15 cellular contexts compared by ENCODE assay signal in genomic region chr1:154945160-154945961, GRCh38. TPM values are rescaled to one million over a fixed set of nuclear protein-coding genes. Genes with fewer than 3 reads are reported as not detected.
DNase-seq lines count a peak whose midpoint lies in the region; ATAC-seq, FAIRE-seq and TF ChIP-seq lines count a peak whose summit lies in the region.
"Had no signal": no experiment of that assay in that cellular context is flagged by ENCODE, and none has a peak within 500 bp of the region (broad histone marks: within the 10 kb centered on the region; RNA-seq: fewer than 3 reads in every experiment).

No MANE protein-coding gene starts in this region.

- no peak for ATAC-seq in activated CD8-positive, alpha-beta T cell treated with anti-CD3 and anti-CD28 coated beads, Interleukin-2, amount 10 ng/mL, durations not matched to agents 7 days and 5 days
- no peak for ATAC-seq in body of pancreas
- ATAC-seq: activated CD4-positive, CD25-positive, alpha-beta regulatory T cell treated with anti-CD3 and anti-CD28 coated beads, Interleukin-2, amount 50 U/mL, for 24 hours; stimulated activated naive CD8-positive, alpha-beta T cell treated with anti-CD3 and anti-CD28 coated beads, Interleukin-15, amount 100 ng/mL, for 72 hours had no signal

- intact Hi-C loops in A673 (cut with micrococcal nuclease; ENCODE audit: unreplicated experiment) (no loop called here), Caco-2 (cut with micrococcal nuclease; ENCODE audit: unreplicated experiment) (loop anchor here (2.0 kb wide), 1 partner anchor 39 kb away; no protein-coding TSS in a partner anchor), kidney (cut with DNase I) (no loop called here), body of pancreas (cut with DNase I) (no loop called here)

- H3K27me3 Mint-ChIP-seq in Caco-2 (ENCODE audit: insufficient read depth, unreplicated experiment): no peaks in the 10 kb centered on the region
- no peaks in the 10 kb centered on the region for H3K27me3 Mint-ChIP-seq in neural crest cell (ENCODE audit: low read depth)
- H3K27me3 Mint-ChIP-seq in activated CD8-positive, alpha-beta T cell treated with anti-CD3 and anti-CD28 coated beads, Interleukin-2, amount 10 ng/mL, durations not matched to agents 7 days and 5 days (ENCODE audit: low read depth): no peaks in the 10 kb centered on the region
- H3K27me3 Mint-ChIP-seq: activated naive CD4-positive, alpha-beta T cell treated with anti-CD3 and anti-CD28 coated beads, Interleukin-2, amount 50 U/mL, for 24 hours; stimulated activated naive CD8-positive, alpha-beta T cell treated with anti-CD3 and anti-CD28 coated beads, Interleukin-15, amount 100 ng/mL, for 72 hours had no signal

- H3K4me1 ChIP-seq in A673 (ENCODE audit: insufficient read depth, low read length, poor library complexity, severe bottlenecking) (peaks cover 29% of the 10 kb centered on the region), Caco-2 (peaks cover 13% of the 10 kb centered on the region), adipocyte (ENCODE audit: control insufficient read depth, insufficient read depth, low read length) (peaks cover 49% of the 10 kb centered on the region), kidney (ENCODE audit: control insufficient read depth in 1 of 2, insufficient read depth in 1 of 2, low read depth in 1 of 2, low read length in 2 of 2) (peaks cover 11 to 22% of the 10 kb centered on the region in 2 donors), body of pancreas (peaks cover 19% of the 10 kb centered on the region)

- no peak for TF ChIP-seq CTCF in A673 (conservative IDR thresholded peaks at IDR 0.05; ENCODE audit: low read depth, low read length)
- TF ChIP-seq CTCF in Caco-2 (IDR thresholded peaks at IDR 0.05; ENCODE audit: insufficient read depth in 1 of 2, low read depth in 1 of 2, low read length in 1 of 2, severe bottlenecking in 1 of 2, unreplicated experiment in 1 of 2): no peak
- no peak for TF ChIP-seq CTCF in neural crest cell (conservative IDR thresholded peaks at IDR 0.05)
- no peak for TF ChIP-seq CTCF in kidney (IDR thresholded peaks at IDR 0.05; ENCODE audit: borderline replicate concordance, extremely low read depth, insufficient read depth)
- no peak for TF ChIP-seq CTCF in body of pancreas (IDR thresholded peaks at IDR 0.05)

- H3K27me3 ChIP-seq in A673 (replicated peaks; ENCODE audit: insufficient read depth, low read depth, low read length, poor library complexity): no peaks in the 10 kb centered on the region
- no peaks in the 10 kb centered on the region for H3K27me3 ChIP-seq in Caco-2 (replicated peaks; ENCODE audit: control insufficient read depth, insufficient read depth, low read length)
- H3K27me3 ChIP-seq in adipocyte (replicated peaks; ENCODE audit: control insufficient read depth, insufficient read depth, low read length): no peaks in the 10 kb centered on the region
- H3K27me3 ChIP-seq in body of pancreas: no peaks in the 10 kb centered on the region

- DNase-seq in A673 (ENCODE audit: low spot score) (no peak), Caco-2 (no peak), adipocyte (ENCODE audit: low read depth) (no peak), neural crest cell (ENCODE audit: low read depth, low spot score) (no peak), globus pallidus (ENCODE audit: low spot score) (no peak), kidney (no peak), body of pancreas (no peak)
- no peak for DNase-seq in activated CD8-positive, alpha-beta T cell treated with anti-CD3 and anti-CD28 coated beads, Interleukin-2, amount 10 ng/mL, durations not matched to agents 7 days and 5 days
- DNase-seq: DMS 273 treated with DMSO at 0.1 percent for 48 hours; NCI-H1417 treated with DMSO at 0.1 percent for 48 hours; NK-92 treated with Interleukin-12 subunit alpha and Interleukin-12 subunit beta, amount 100 ng/mL, for 24 hours; SIG-M5; stimulated activated naive CD8-positive, alpha-beta T cell treated with anti-CD3 and anti-CD28 coated beads, Interleukin-15, amount 100 ng/mL, for 72 hours had no signal

- H3K9me3 Mint-ChIP-seq in Caco-2 (ENCODE audit: unreplicated experiment) (no peaks in the 10 kb centered on the region), neural crest cell (no peaks in the 10 kb centered on the region)
- H3K9me3 Mint-ChIP-seq in activated CD8-positive, alpha-beta T cell treated with anti-CD3 and anti-CD28 coated beads, Interleukin-2, amount 10 ng/mL, durations not matched to agents 7 days and 5 days (ENCODE audit: insufficient read depth): no peaks in the 10 kb centered on the region
- H3K9me3 Mint-ChIP-seq: activated naive CD4-positive, alpha-beta T cell treated with anti-CD3 and anti-CD28 coated beads, Interleukin-2, amount 50 U/mL, for 24 hours; stimulated activated naive CD8-positive, alpha-beta T cell treated with anti-CD3 and anti-CD28 coated beads, Interleukin-15, amount 100 ng/mL, for 72 hours had no signal

- no peaks in the 10 kb centered on the region for H3K36me3 ChIP-seq in A673 (ENCODE audit: insufficient read depth, low read length, poor library complexity, severe bottlenecking)
- no peaks in the 10 kb centered on the region for H3K36me3 ChIP-seq in Caco-2 (ENCODE audit: control insufficient read depth, insufficient read depth, low read length)
- H3K36me3 ChIP-seq in adipocyte (ENCODE audit: control insufficient read depth, insufficient read depth, low read length, severe bottlenecking): peaks cover 7% of the 10 kb centered on the region
- H3K36me3 ChIP-seq in kidney (ENCODE audit: control insufficient read depth in 1 of 2, insufficient read depth in 2 of 2, low read length in 2 of 2): peaks cover 5 to 14% of the 10 kb centered on the region in 2 donors
- H3K36me3 ChIP-seq in body of pancreas (replicated peaks in 1 of 2; ENCODE audit: insufficient read depth in 1 of 2, low read depth in 2 of 2): peaks cover 0 to 3% of the 10 kb centered on the region in 2 donors

- POLR2A ChIA-PET in A673 (lab: Charles Lee; ENCODE audit: low non-redundant PET) (no interaction called here), Caco-2 (lab: Charles Lee) (interaction anchor here (0.7 to 1.7 kb wide), 3 partner anchors 27 to 183 kb away, joined by 4 to 7 read pairs (median 4); no protein-coding TSS in a partner anchor)
- POLR2A ChIA-PET in activated CD8-positive, alpha-beta T cell treated with anti-CD3 and anti-CD28 coated beads, Interleukin-2, amount 10 ng/mL, durations not matched to agents 7 days and 5 days (lab: Charles Lee): interaction anchor here (1.7 to 2.6 kb wide), 2 partner anchors 9 to 29 kb away, joined by 8 read pairs; partner anchors contain the start of genes CKS1B and PMVK

- H3K4me3 Mint-ChIP-seq in Caco-2 (ENCODE audit: unreplicated experiment) (no peak overlapping the region), neural crest cell (no peak overlapping the region)
- no peak overlapping the region for H3K4me3 Mint-ChIP-seq in activated CD8-positive, alpha-beta T cell treated with anti-CD3 and anti-CD28 coated beads, Interleukin-2, amount 10 ng/mL, durations not matched to agents 7 days and 5 days
- H3K4me3 Mint-ChIP-seq: activated naive CD4-positive, alpha-beta T cell treated with anti-CD3 and anti-CD28 coated beads, Interleukin-2, amount 50 U/mL, for 24 hours; stimulated activated naive CD8-positive, alpha-beta T cell treated with anti-CD3 and anti-CD28 coated beads, Interleukin-15, amount 100 ng/mL, for 72 hours had no signal

- 75 to 82% methylated on average over 14 to 15 of the region's 15 CpGs for WGBS in body of pancreas, 2 donors

- FAIRE-seq in kidney (lab: Jason Lieb, UNC): no peak

- H3K4me1 Mint-ChIP-seq in Caco-2 (ENCODE audit: low read depth, unreplicated experiment) (peaks cover 14% of the 10 kb centered on the region), neural crest cell (peaks cover 22% of the 10 kb centered on the region)
- H3K4me1 Mint-ChIP-seq in activated CD8-positive, alpha-beta T cell treated with anti-CD3 and anti-CD28 coated beads, Interleukin-2, amount 10 ng/mL, durations not matched to agents 7 days and 5 days (ENCODE audit: low read depth): peaks cover 48% of the 10 kb centered on the region

- H3K9me3 ChIP-seq in A673 (ENCODE audit: low read depth, low read length, poor library complexity, severe bottlenecking) (no peaks in the 10 kb centered on the region), Caco-2 (no peaks in the 10 kb centered on the region), adipocyte (ENCODE audit: control insufficient read depth, low read length) (no peaks in the 10 kb centered on the region), kidney (ENCODE audit: control insufficient read depth in 1 of 2, low read length in 2 of 2) (no peaks in the 10 kb centered on the region), body of pancreas (no peaks in the 10 kb centered on the region)

- no peak overlapping the region for H3K27ac Mint-ChIP-seq in Caco-2 (ENCODE audit: unreplicated experiment)
- H3K27ac Mint-ChIP-seq in neural crest cell (ENCODE audit: unreplicated experiment): peak overlapping the region; percentile 12
- no peak overlapping the region for H3K27ac Mint-ChIP-seq in activated CD8-positive, alpha-beta T cell treated with anti-CD3 and anti-CD28 coated beads, Interleukin-2, amount 10 ng/mL, durations not matched to agents 7 days and 5 days

- CTCF ChIA-PET in A673 (lab: Charles Lee) (interaction anchor here (0.9 kb wide), 1 partner anchor 10 kb away, joined by 3 read pairs; the partner anchor contains the start of gene PBXIP1), Caco-2 (lab: Charles Lee) (interaction anchor here (0.8 to 1.4 kb wide), 2 partner anchors 43 to 72 kb away, joined by 5 read pairs; no protein-coding TSS in a partner anchor)
- CTCF ChIA-PET in activated CD8-positive, alpha-beta T cell treated with anti-CD3 and anti-CD28 coated beads, Interleukin-2, amount 10 ng/mL, durations not matched to agents 7 days and 5 days (lab: Charles Lee): interaction anchor here (0.9 to 1.7 kb wide), 9 partner anchors 20 to 464 kb away, joined by 3 to 10 read pairs (median 3); no protein-coding TSS in a partner anchor

- no peak for TF ChIP-seq POLR2A in body of pancreas (IDR thresholded peaks at IDR 0.05)

- H3K9ac ChIP-seq in adipocyte (ENCODE audit: low read length) (peak overlapping the region; percentile 61), kidney (ENCODE audit: low read length in 2 of 2) (no peak overlapping the region)

- no peak overlapping the region for H3K27ac ChIP-seq in A673 (ENCODE audit: low read depth, low read length, poor library complexity, severe bottlenecking)
- H3K27ac ChIP-seq in kidney (ENCODE audit: low read depth in 2 of 2, low read length in 2 of 2): no peak overlapping the region
- H3K27ac ChIP-seq in body of pancreas: no peak overlapping the region

- BruUV-seq in A673 (replicated peaks; lab: Mats Ljungman, UMichigan) (TSS peak; percentile 66), Caco-2 (replicated peaks; lab: Mats Ljungman, UMichigan) (TSS peak; percentile 57)

- H3K4me3 ChIP-seq in A673 (ENCODE audit: low read depth, low read length, poor library complexity, severe bottlenecking) (no peak overlapping the region), Caco-2 (ENCODE audit: low read depth, low read length) (no peak overlapping the region), adipocyte (ENCODE audit: low read length) (no peak overlapping the region), kidney (ENCODE audit: low read length in 2 of 2) (no peak overlapping the region), body of pancreas (no peak overlapping the region)

- H3K36me3 Mint-ChIP-seq in Caco-2 (ENCODE audit: insufficient read depth, unreplicated experiment) (no peaks in the 10 kb centered on the region), neural crest cell (ENCODE audit: low read depth) (no peaks in the 10 kb centered on the region)
- H3K36me3 Mint-ChIP-seq in activated CD8-positive, alpha-beta T cell treated with anti-CD3 and anti-CD28 coated beads, Interleukin-2, amount 10 ng/mL, durations not matched to agents 7 days and 5 days (ENCODE audit: low read depth): peaks cover 18% of the 10 kb centered on the region

RNA-seq across cellular contexts. Expression of gene PMVK, which starts 8.8 kb away (rescaled TPM):
- total RNA-seq in A673 (2021) (30.8 and 34.4 TPM in 2 replicates), Caco-2 (2022) (25.1 and 25.2 TPM in 2 replicates), neural crest cell (33.8 and 37.0 TPM in 2 replicates), kidney (42.0 TPM), body of pancreas (10 to 100 TPM in 1 of 2 donors, 1 to 10 TPM in 1; 7.0 to 18.5 TPM)
- 10 to 100 TPM; 40.9 to 43.8 TPM for total RNA-seq in activated CD8-positive, alpha-beta T cell treated with anti-CD3 and anti-CD28 coated beads, Interleukin-2, amount 10 ng/mL, durations not matched to agents 7 days and 5 days
- 132 TPM for polyA plus RNA-seq in kidney (ENCODE audit: insufficient read depth, low read depth, low replicate concordance)

RNA-seq across cellular contexts. Expression of gene PBXIP1, which starts 10.5 kb away (rescaled TPM):
- 12.7 and 20.8 TPM in 2 replicates for total RNA-seq in A673 (2021)
- 24.0 and 24.6 TPM in 2 replicates for total RNA-seq in Caco-2 (2022)
- total RNA-seq in neural crest cell: 17.1 and 18.5 TPM in 2 replicates
- total RNA-seq in activated CD8-positive, alpha-beta T cell treated with anti-CD3 and anti-CD28 coated beads, Interleukin-2, amount 10 ng/mL, durations not matched to agents 7 days and 5 days: 10 to 100 TPM; 44.5 to 48.2 TPM
- 83.9 TPM for total RNA-seq in kidney
- polyA plus RNA-seq in kidney (ENCODE audit: insufficient read depth, low read depth, low replicate concordance): 115 TPM
- 10 to 100 TPM; 26.0 to 60.7 TPM for total RNA-seq in body of pancreas

RNA-seq across cellular contexts. Expression of gene PYGO2, which starts 16.2 kb away (rescaled TPM):
- 46.3 and 48.5 TPM in 2 replicates for total RNA-seq in A673 (2021)
- total RNA-seq in Caco-2 (2022): 34.1 and 34.9 TPM in 2 replicates
- total RNA-seq in neural crest cell: 63.3 and 65.1 TPM in 2 replicates
- 10 to 100 TPM; 40.2 to 43.9 TPM for total RNA-seq in activated CD8-positive, alpha-beta T cell treated with anti-CD3 and anti-CD28 coated beads, Interleukin-2, amount 10 ng/mL, durations not matched to agents 7 days and 5 days
- total RNA-seq in kidney: 32.8 TPM
- polyA plus RNA-seq in kidney (ENCODE audit: insufficient read depth, low read depth, low replicate concordance): 26.9 TPM
- 10 to 100 TPM; 10.9 to 15.2 TPM for total RNA-seq in body of pancreas

RNA-seq across cellular contexts. Expression of gene SHC1, which starts 25.2 kb away (rescaled TPM):
- total RNA-seq in A673 (2021) (201 and 204 TPM in 2 replicates), Caco-2 (2022) (58.0 and 59.6 TPM in 2 replicates), neural crest cell (90.3 and 92.9 TPM in 2 replicates), kidney (153 TPM), body of pancreas (10 to 100 TPM; 38.1 to 45.5 TPM)
- 10 to 100 TPM; 69.6 to 72.4 TPM for total RNA-seq in activated CD8-positive, alpha-beta T cell treated with anti-CD3 and anti-CD28 coated beads, Interleukin-2, amount 10 ng/mL, durations not matched to agents 7 days and 5 days
- polyA plus RNA-seq in kidney (ENCODE audit: insufficient read depth, low read depth, low replicate concordance): 43.8 TPM

RNA-seq across cellular contexts. Expression of gene CKS1B, which starts 29.1 kb away (rescaled TPM):
- total RNA-seq in A673 (2021) (291 and 295 TPM in 2 replicates), Caco-2 (2022) (243 and 259 TPM in 2 replicates), neural crest cell (211 and 217 TPM in 2 replicates), kidney (23.1 TPM), body of pancreas (10 to 100 TPM; 15.6 to 29.0 TPM)
- 100 to 1,000 TPM; 151 to 153 TPM for total RNA-seq in activated CD8-positive, alpha-beta T cell treated with anti-CD3 and anti-CD28 coated beads, Interleukin-2, amount 10 ng/mL, durations not matched to agents 7 days and 5 days
- 43.1 TPM for polyA plus RNA-seq in kidney (ENCODE audit: insufficient read depth, low read depth, low replicate concordance)
